1 cellular context compared by ENCODE assay signal in the genomic region with DNA sequence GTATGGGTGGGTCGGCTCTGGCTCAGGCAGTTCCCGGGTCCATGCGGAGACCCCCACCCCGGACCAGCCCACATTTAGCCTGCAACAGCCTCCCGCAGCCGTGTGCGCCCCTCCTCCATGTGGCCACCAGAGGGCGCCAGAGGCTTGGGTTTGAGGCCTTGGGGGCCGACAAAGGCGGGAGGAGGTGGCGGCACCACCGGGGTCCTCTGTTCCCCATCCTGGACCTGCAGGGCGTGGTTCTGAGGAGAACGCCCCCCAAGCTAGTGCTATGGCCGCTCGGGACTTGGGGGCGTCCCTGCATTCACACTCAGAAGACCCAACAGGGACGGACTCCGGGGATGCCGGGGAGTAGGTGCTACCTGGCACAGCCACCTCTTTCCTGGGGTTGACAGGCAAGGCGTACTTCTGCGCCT.
TF ChIP-seq lines count a peak whose summit lies in the region.

No MANE protein-coding gene starts in this region.

TF ChIP-seq in K562, 482 proteins besides CTCF, POLR2A, EP300 and RAD21 (continued from another document and continues in another):
- TF ChIP-seq CREB5 (CRISPR knock-in tag; IDR thresholded peaks at IDR 0.05), result no peak
- TF ChIP-seq, protein P1, sequence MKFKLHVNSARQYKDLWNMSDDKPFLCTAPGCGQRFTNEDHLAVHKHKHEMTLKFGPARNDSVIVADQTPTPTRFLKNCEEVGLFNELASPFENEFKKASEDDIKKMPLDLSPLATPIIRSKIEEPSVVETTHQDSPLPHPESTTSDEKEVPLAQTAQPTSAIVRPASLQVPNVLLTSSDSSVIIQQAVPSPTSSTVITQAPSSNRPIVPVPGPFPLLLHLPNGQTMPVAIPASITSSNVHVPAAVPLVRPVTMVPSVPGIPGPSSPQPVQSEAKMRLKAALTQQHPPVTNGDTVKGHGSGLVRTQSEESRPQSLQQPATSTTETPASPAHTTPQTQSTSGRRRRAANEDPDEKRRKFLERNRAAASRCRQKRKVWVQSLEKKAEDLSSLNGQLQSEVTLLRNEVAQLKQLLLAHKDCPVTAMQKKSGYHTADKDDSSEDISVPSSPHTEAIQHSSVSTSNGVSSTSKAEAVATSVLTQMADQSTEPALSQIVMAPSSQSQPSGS (CRISPR knock-in tag; IDR thresholded peaks at IDR 0.05), result no peak
- no peak for TF ChIP-seq ELF4 (CRISPR knock-in tag; IDR thresholded peaks at IDR 0.05)
- TF ChIP-seq, protein P2, sequence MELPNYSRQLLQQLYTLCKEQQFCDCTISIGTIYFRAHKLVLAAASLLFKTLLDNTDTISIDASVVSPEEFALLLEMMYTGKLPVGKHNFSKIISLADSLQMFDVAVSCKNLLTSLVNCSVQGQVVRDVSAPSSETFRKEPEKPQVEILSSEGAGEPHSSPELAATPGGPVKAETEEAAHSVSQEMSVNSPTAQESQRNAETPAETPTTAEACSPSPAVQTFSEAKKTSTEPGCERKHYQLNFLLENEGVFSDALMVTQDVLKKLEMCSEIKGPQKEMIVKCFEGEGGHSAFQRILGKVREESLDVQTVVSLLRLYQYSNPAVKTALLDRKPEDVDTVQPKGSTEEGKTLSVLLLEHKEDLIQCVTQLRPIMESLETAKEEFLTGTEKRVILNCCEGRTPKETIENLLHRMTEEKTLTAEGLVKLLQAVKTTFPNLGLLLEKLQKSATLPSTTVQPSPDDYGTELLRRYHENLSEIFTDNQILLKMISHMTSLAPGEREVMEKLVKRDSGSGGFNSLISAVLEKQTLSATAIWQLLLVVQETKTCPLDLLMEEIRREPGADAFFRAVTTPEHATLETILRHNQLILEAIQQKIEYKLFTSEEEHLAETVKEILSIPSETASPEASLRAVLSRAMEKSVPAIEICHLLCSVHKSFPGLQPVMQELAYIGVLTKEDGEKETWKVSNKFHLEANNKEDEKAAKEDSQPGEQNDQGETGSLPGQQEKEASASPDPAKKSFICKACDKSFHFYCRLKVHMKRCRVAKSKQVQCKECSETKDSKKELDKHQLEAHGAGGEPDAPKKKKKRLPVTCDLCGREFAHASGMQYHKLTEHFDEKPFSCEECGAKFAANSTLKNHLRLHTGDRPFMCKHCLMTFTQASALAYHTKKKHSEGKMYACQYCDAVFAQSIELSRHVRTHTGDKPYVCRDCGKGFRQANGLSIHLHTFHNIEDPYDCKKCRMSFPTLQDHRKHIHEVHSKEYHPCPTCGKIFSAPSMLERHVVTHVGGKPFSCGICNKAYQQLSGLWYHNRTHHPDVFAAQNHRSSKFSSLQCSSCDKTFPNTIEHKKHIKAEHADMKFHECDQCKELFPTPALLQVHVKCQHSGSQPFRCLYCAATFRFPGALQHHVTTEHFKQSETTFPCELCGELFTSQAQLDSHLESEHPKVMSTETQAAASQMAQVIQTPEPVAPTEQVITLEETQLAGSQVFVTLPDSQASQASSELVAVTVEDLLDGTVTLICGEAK (IDR thresholded peaks at IDR 0.05), result no peak
- TF ChIP-seq, protein P2 (CRISPR knock-in tag; IDR thresholded peaks at IDR 0.05), result no peak
- no peak for TF ChIP-seq FUS (optimal IDR thresholded peaks at IDR 0.05; ENCODE audit: low read depth, low read length)
- TF ChIP-seq, protein P3, sequence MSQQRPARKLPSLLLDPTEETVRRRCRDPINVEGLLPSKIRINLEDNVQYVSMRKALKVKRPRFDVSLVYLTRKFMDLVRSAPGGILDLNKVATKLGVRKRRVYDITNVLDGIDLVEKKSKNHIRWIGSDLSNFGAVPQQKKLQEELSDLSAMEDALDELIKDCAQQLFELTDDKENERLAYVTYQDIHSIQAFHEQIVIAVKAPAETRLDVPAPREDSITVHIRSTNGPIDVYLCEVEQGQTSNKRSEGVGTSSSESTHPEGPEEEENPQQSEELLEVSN (IDR thresholded peaks at IDR 0.05; ENCODE audit: borderline replicate concordance in 1 of 2, extremely low read depth in 1 of 2, insufficient read depth in 1 of 2, insufficient read length in 1 of 2, low read depth in 1 of 2, low read length in 1 of 2, poor library complexity in 1 of 2, severe bottlenecking in 1 of 2), result peak; percentile 57 to 75
- TF ChIP-seq KLF6 (CRISPR knock-in tag; IDR thresholded peaks at IDR 0.05; ENCODE audit: borderline replicate concordance), result no peak
- no peak for TF ChIP-seq KLF13 (tag; IDR thresholded peaks at IDR 0.05; ENCODE audit: borderline replicate concordance, low read depth)
- no peak for TF ChIP-seq DIDO1 (tag; IDR thresholded peaks at IDR 0.05; ENCODE audit: low read depth)
- no peak for TF ChIP-seq ARHGAP35 (IDR thresholded peaks at IDR 0.05; ENCODE audit: partially characterized antibody)
- TF ChIP-seq ZNF41 (CRISPR knock-in tag; conservative IDR thresholded peaks at IDR 0.05), result no peak
- TF ChIP-seq FOXJ3 (CRISPR knock-in tag; IDR thresholded peaks at IDR 0.05), result no peak
- TF ChIP-seq MYC (IDR thresholded peaks at IDR 0.05; ENCODE audit: low read depth, low read length), result 0 out of 2 replicates have a peak, but pooled peaks have one; percentile 13
- TF ChIP-seq MYC (CRISPR knock-in tag; IDR thresholded peaks at IDR 0.05; ENCODE audit: borderline replicate concordance, low read depth), result no peak
- TF ChIP-seq TAF1 (IDR thresholded peaks at IDR 0.05; ENCODE audit: control insufficient read depth, extremely low read depth, insufficient read depth, low read length, severe bottlenecking), result no peak
- TF ChIP-seq ZNF12 (CRISPR knock-in tag; IDR thresholded peaks at IDR 0.05), result no peak
- TF ChIP-seq DEAF1 (CRISPR knock-in tag; IDR thresholded peaks at IDR 0.05), result peak; percentile 87
- TF ChIP-seq, protein P4, sequence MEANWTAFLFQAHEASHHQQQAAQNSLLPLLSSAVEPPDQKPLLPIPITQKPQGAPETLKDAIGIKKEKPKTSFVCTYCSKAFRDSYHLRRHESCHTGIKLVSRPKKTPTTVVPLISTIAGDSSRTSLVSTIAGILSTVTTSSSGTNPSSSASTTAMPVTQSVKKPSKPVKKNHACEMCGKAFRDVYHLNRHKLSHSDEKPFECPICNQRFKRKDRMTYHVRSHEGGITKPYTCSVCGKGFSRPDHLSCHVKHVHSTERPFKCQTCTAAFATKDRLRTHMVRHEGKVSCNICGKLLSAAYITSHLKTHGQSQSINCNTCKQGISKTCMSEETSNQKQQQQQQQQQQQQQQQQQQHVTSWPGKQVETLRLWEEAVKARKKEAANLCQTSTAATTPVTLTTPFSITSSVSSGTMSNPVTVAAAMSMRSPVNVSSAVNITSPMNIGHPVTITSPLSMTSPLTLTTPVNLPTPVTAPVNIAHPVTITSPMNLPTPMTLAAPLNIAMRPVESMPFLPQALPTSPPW (CRISPR knock-in tag; IDR thresholded peaks at IDR 0.05), result peak; percentile 51
- peak; percentile 50; the same call in 1 of the 2 replicates for TF ChIP-seq E2F1 (CRISPR knock-in tag; IDR thresholded peaks at IDR 0.05)
- peak; percentile 76; the same call in 1 of the 2 replicates for TF ChIP-seq E2F3 (CRISPR knock-in tag; IDR thresholded peaks at IDR 0.05)
- TF ChIP-seq ZNF165 (CRISPR knock-in tag; IDR thresholded peaks at IDR 0.05; ENCODE audit: borderline replicate concordance), result no peak
- no peak for TF ChIP-seq MBD1 (CRISPR knock-in tag; IDR thresholded peaks at IDR 0.05)
- no peak for TF ChIP-seq SRSF7 (optimal IDR thresholded peaks at IDR 0.05; ENCODE audit: low read depth, low read length)
- no peak for TF ChIP-seq FIP1L1 (IDR thresholded peaks at IDR 0.05; ENCODE audit: low read depth, low read length, poor library complexity, severe bottlenecking)
- TF ChIP-seq GATA2 (CRISPR knock-in tag; IDR thresholded peaks at IDR 0.05), result no peak
- TF ChIP-seq CC2D1A (IDR thresholded peaks at IDR 0.05), result peak; percentile 82; the same call in 1 of the 2 replicates
- no peak for TF ChIP-seq PML (IDR thresholded peaks at IDR 0.05; ENCODE audit: low read length)
- no peak for TF ChIP-seq BCL6 (CRISPR knock-in tag; IDR thresholded peaks at IDR 0.05)
- peak; percentile 22; the same call in 1 of the 2 replicates for TF ChIP-seq SP1 (CRISPR knock-in tag; IDR thresholded peaks at IDR 0.05)
- TF ChIP-seq, protein P5, sequence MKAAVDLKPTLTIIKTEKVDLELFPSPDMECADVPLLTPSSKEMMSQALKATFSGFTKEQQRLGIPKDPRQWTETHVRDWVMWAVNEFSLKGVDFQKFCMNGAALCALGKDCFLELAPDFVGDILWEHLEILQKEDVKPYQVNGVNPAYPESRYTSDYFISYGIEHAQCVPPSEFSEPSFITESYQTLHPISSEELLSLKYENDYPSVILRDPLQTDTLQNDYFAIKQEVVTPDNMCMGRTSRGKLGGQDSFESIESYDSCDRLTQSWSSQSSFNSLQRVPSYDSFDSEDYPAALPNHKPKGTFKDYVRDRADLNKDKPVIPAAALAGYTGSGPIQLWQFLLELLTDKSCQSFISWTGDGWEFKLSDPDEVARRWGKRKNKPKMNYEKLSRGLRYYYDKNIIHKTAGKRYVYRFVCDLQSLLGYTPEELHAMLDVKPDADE (conservative IDR thresholded peaks at IDR 0.05; ENCODE audit: control insufficient read depth, low read depth, low read length), result no peak
